In the genomic region with DNA sequence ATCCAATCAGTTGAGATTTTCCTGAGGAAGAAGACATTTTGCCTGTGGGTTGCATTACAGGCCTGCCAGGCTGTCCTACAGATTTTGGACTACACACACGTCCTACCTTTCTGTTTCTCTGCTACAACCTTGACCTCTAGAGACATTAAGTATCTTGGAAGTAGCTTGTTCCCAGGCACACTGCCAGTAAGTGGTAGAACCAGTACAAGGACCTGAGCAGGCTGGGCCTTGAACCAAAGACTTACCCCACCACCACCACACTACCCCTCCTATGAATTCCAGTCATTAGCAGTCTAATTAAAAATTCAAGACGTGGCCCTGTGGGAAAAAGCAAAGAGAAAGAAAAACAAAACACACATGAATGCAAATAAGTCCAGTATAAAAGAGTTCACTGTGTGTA, we compare ENCODE assay signal across 17 cellular contexts.
DNase-seq lines count a peak whose midpoint lies in the region; ATAC-seq, FAIRE-seq and TF ChIP-seq lines count a peak whose summit lies in the region.
"Had no signal": no experiment of that assay in that cellular context is flagged by ENCODE, and none has a peak within 500 bp of the region (broad histone marks: within the 10 kb centered on the region; RNA-seq: fewer than 3 reads in every experiment).

No MANE protein-coding gene starts in this region.

- H3K36me3 ChIP-seq in kidney (ENCODE audit: control insufficient read depth in 1 of 2, insufficient read depth in 2 of 2, low read length in 2 of 2), result no peaks in the 10 kb centered on the region
- H3K36me3 ChIP-seq in A673 (ENCODE audit: insufficient read depth, low read length, poor library complexity, severe bottlenecking), result no peaks in the 10 kb centered on the region
- H3K36me3 ChIP-seq: tibial artery had no signal

- no peak overlapping the region for H3K27ac Mint-ChIP-seq in activated CD4-positive, alpha-beta T cell treated with anti-CD3 and anti-CD28 coated beads, Interleukin-2, amount 10 ng/mL, durations not matched to agents 24 days and 14 days
- H3K27ac Mint-ChIP-seq in activated T-helper 1 cell treated with anti-CD3 and anti-CD28 coated beads, Interleukin-12 subunit alpha, Interleukin-12 subunit beta, Interleukin-2, Interleukin-4 antibody, amounts not matched to agents 30 ng/mL and 10 ng/mL and 1 ng/mL, durations not matched to agents 14 hours and 24 hours and 36 hours, result peak overlapping the region; percentile 68
- H3K27ac Mint-ChIP-seq in stimulated activated effector memory CD8-positive, alpha-beta T cell treated with anti-CD3 and anti-CD28 coated beads, Interleukin-12 subunit alpha, Interleukin-12 subunit beta, amount 100 ng/mL, for 72 hours, result peak overlapping the region; percentile 87
- H3K27ac Mint-ChIP-seq: activated naive CD4-positive, alpha-beta T cell treated with anti-CD3 and anti-CD28 coated beads, Interleukin-2, amount 50 U/mL, for 24 hours; progenitor cell of endocrine pancreas had no signal

- no peak overlapping the region for H3K4me3 ChIP-seq in kidney (ENCODE audit: low read length in 2 of 2)
- no peak overlapping the region for H3K4me3 ChIP-seq in A673 (ENCODE audit: low read depth, low read length, poor library complexity, severe bottlenecking)
- H3K4me3 ChIP-seq: A549, tibial artery had no signal

- CTCF ChIA-PET in A673 (lab: Charles Lee), result no interaction called here

- peaks cover 15% of the 10 kb centered on the region for H3K4me1 Mint-ChIP-seq in activated CD4-positive, alpha-beta T cell treated with anti-CD3 and anti-CD28 coated beads, Interleukin-2, amount 10 ng/mL, durations not matched to agents 24 days and 14 days
- H3K4me1 Mint-ChIP-seq in activated T-helper 1 cell treated with anti-CD3 and anti-CD28 coated beads, Interleukin-12 subunit alpha, Interleukin-12 subunit beta, Interleukin-2, Interleukin-4 antibody, amounts not matched to agents 30 ng/mL and 10 ng/mL and 1 ng/mL, durations not matched to agents 14 hours and 24 hours and 36 hours (ENCODE audit: low read depth), result peaks cover 31% of the 10 kb centered on the region
- peaks cover 32% of the 10 kb centered on the region for H3K4me1 Mint-ChIP-seq in stimulated activated effector memory CD8-positive, alpha-beta T cell treated with anti-CD3 and anti-CD28 coated beads, Interleukin-12 subunit alpha, Interleukin-12 subunit beta, amount 100 ng/mL, for 72 hours

- H3K4me1 ChIP-seq in kidney (ENCODE audit: control insufficient read depth in 1 of 2, insufficient read depth in 1 of 2, low read depth in 1 of 2, low read length in 2 of 2) (peaks cover 0 to 7% of the 10 kb centered on the region in 2 donors), A673 (ENCODE audit: insufficient read depth, low read length, poor library complexity, severe bottlenecking) (no peaks in the 10 kb centered on the region)
- H3K4me1 ChIP-seq: A549, tibial artery had no signal

- TF ChIP-seq CTCF in kidney (IDR thresholded peaks at IDR 0.05; ENCODE audit: borderline replicate concordance, extremely low read depth, insufficient read depth), result no peak
- TF ChIP-seq CTCF in A673 (conservative IDR thresholded peaks at IDR 0.05; ENCODE audit: low read depth, low read length), result no peak

- H3K9me3 Mint-ChIP-seq in activated CD4-positive, alpha-beta T cell treated with anti-CD3 and anti-CD28 coated beads, Interleukin-2, amount 10 ng/mL, durations not matched to agents 24 days and 14 days, result no peaks in the 10 kb centered on the region
- no peaks in the 10 kb centered on the region for H3K9me3 Mint-ChIP-seq in activated T-helper 1 cell treated with anti-CD3 and anti-CD28 coated beads, Interleukin-12 subunit alpha, Interleukin-12 subunit beta, Interleukin-2, Interleukin-4 antibody, amounts not matched to agents 30 ng/mL and 10 ng/mL and 1 ng/mL, durations not matched to agents 14 hours and 24 hours and 36 hours
- H3K9me3 Mint-ChIP-seq in stimulated activated effector memory CD8-positive, alpha-beta T cell treated with anti-CD3 and anti-CD28 coated beads, Interleukin-12 subunit alpha, Interleukin-12 subunit beta, amount 100 ng/mL, for 72 hours, result no peaks in the 10 kb centered on the region
- H3K9me3 Mint-ChIP-seq: activated naive CD4-positive, alpha-beta T cell treated with anti-CD3 and anti-CD28 coated beads, Interleukin-2, amount 50 U/mL, for 24 hours had no signal

- H3K27ac ChIP-seq in kidney (ENCODE audit: low read depth in 2 of 2, low read length in 2 of 2), result no peak overlapping the region
- H3K27ac ChIP-seq in A673 (ENCODE audit: low read depth, low read length, poor library complexity, severe bottlenecking), result no peak overlapping the region
- H3K27ac ChIP-seq: A549, tibial artery had no signal

- H3K4me3 Mint-ChIP-seq in activated CD4-positive, alpha-beta T cell treated with anti-CD3 and anti-CD28 coated beads, Interleukin-2, amount 10 ng/mL, durations not matched to agents 24 days and 14 days, result no peak overlapping the region
- peak overlapping the region; percentile 49 for H3K4me3 Mint-ChIP-seq in activated T-helper 1 cell treated with anti-CD3 and anti-CD28 coated beads, Interleukin-12 subunit alpha, Interleukin-12 subunit beta, Interleukin-2, Interleukin-4 antibody, amounts not matched to agents 30 ng/mL and 10 ng/mL and 1 ng/mL, durations not matched to agents 14 hours and 24 hours and 36 hours
- H3K4me3 Mint-ChIP-seq in stimulated activated effector memory CD8-positive, alpha-beta T cell treated with anti-CD3 and anti-CD28 coated beads, Interleukin-12 subunit alpha, Interleukin-12 subunit beta, amount 100 ng/mL, for 72 hours, result peak overlapping the region; percentile 80
- H3K4me3 Mint-ChIP-seq: activated naive CD4-positive, alpha-beta T cell treated with anti-CD3 and anti-CD28 coated beads, Interleukin-2, amount 50 U/mL, for 24 hours had no signal

- peak; percentile 47 for DNase-seq in activated CD4-positive, alpha-beta T cell treated with anti-CD3 and anti-CD28 coated beads, Interleukin-2, amount 10 ng/mL, durations not matched to agents 24 days and 14 days
- no peak for DNase-seq in activated CD4-positive, alpha-beta T cell treated with anti-CD3 and anti-CD28 coated beads for 48 hours
- no peak for DNase-seq in activated T-helper 1 cell treated with anti-CD3 and anti-CD28 coated beads, Interleukin-12 subunit alpha, Interleukin-12 subunit beta, Interleukin-2, Interleukin-4 antibody, amounts not matched to agents 30 ng/mL and 10 ng/mL and 1 ng/mL, durations not matched to agents 14 hours and 24 hours and 36 hours (ENCODE audit: low spot score)
- DNase-seq in kidney, result peak; percentile 37
- no peak for DNase-seq in stimulated activated effector memory CD8-positive, alpha-beta T cell treated with anti-CD3 and anti-CD28 coated beads, Interleukin-12 subunit alpha, Interleukin-12 subunit beta, amount 100 ng/mL, for 72 hours (ENCODE audit: low spot score in 2 of 2)
- DNase-seq in A673 (ENCODE audit: low spot score), result no peak
- DNase-seq: central memory CD4-positive, alpha-beta T cell; NCI-H2171; tibial artery had no signal

- POLR2A ChIA-PET in A673 (lab: Charles Lee; ENCODE audit: low non-redundant PET), result interaction anchor here (0.6 kb wide), 1 partner anchor 73 kb away, joined by 7 read pairs; no protein-coding TSS in a partner anchor

- no peaks in the 10 kb centered on the region for H3K36me3 Mint-ChIP-seq in activated CD4-positive, alpha-beta T cell treated with anti-CD3 and anti-CD28 coated beads, Interleukin-2, amount 10 ng/mL, durations not matched to agents 24 days and 14 days (ENCODE audit: low read depth)
- H3K36me3 Mint-ChIP-seq in activated T-helper 1 cell treated with anti-CD3 and anti-CD28 coated beads, Interleukin-12 subunit alpha, Interleukin-12 subunit beta, Interleukin-2, Interleukin-4 antibody, amounts not matched to agents 30 ng/mL and 10 ng/mL and 1 ng/mL, durations not matched to agents 14 hours and 24 hours and 36 hours (ENCODE audit: low read depth), result no peaks in the 10 kb centered on the region
- H3K36me3 Mint-ChIP-seq in stimulated activated effector memory CD8-positive, alpha-beta T cell treated with anti-CD3 and anti-CD28 coated beads, Interleukin-12 subunit alpha, Interleukin-12 subunit beta, amount 100 ng/mL, for 72 hours, result peaks cover 7% of the 10 kb centered on the region
- H3K36me3 Mint-ChIP-seq: activated naive CD4-positive, alpha-beta T cell treated with anti-CD3 and anti-CD28 coated beads, Interleukin-2, amount 50 U/mL, for 24 hours had no signal

- no peaks in the 10 kb centered on the region for H3K27me3 ChIP-seq in A673 (replicated peaks; ENCODE audit: insufficient read depth, low read depth, low read length, poor library complexity)
- H3K27me3 ChIP-seq: tibial artery had no signal

- H3K27me3 Mint-ChIP-seq in activated CD4-positive, alpha-beta T cell treated with anti-CD3 and anti-CD28 coated beads, Interleukin-2, amount 10 ng/mL, durations not matched to agents 24 days and 14 days, result no peaks in the 10 kb centered on the region
- H3K27me3 Mint-ChIP-seq in activated T-helper 1 cell treated with anti-CD3 and anti-CD28 coated beads, Interleukin-12 subunit alpha, Interleukin-12 subunit beta, Interleukin-2, Interleukin-4 antibody, amounts not matched to agents 30 ng/mL and 10 ng/mL and 1 ng/mL, durations not matched to agents 14 hours and 24 hours and 36 hours (ENCODE audit: insufficient read depth), result no peaks in the 10 kb centered on the region
- H3K27me3 Mint-ChIP-seq: activated naive CD4-positive, alpha-beta T cell treated with anti-CD3 and anti-CD28 coated beads, Interleukin-2, amount 50 U/mL, for 24 hours; progenitor cell of endocrine pancreas had no signal

- H3K9me3 ChIP-seq in kidney (ENCODE audit: control insufficient read depth in 1 of 2, low read length in 2 of 2) (no peaks in the 10 kb centered on the region), A673 (ENCODE audit: low read depth, low read length, poor library complexity, severe bottlenecking) (no peaks in the 10 kb centered on the region)
- H3K9me3 ChIP-seq: A549, tibial artery had no signal

- no TSS peak for BruUV-seq in A673 (replicated peaks; lab: Mats Ljungman, UMichigan)

- intact Hi-C loops in activated CD4-positive, alpha-beta T cell treated with anti-CD3 and anti-CD28 coated beads, Interleukin-2, amount 10 ng/mL, durations not matched to agents 24 days and 14 days (cut with micrococcal nuclease), result loop anchor here (1.0 to 5.0 kb wide), 2 partner anchors 12 to 71 kb away; no protein-coding TSS in a partner anchor
- intact Hi-C loops in activated T-helper 1 cell treated with anti-CD3 and anti-CD28 coated beads, Interleukin-12 subunit alpha, Interleukin-12 subunit beta, Interleukin-2, Interleukin-4 antibody, amounts not matched to agents 30 ng/mL and 10 ng/mL and 1 ng/mL, durations not matched to agents 14 hours and 24 hours and 36 hours (cut with micrococcal nuclease), result loop anchor here (1.0 to 10.0 kb wide), 6 partner anchors 12 to 954 kb away; partner anchors contain the start of genes CMAS and ST8SIA1
- intact Hi-C loops in kidney (cut with DNase I), result no loop called here
- intact Hi-C loops in A673 (cut with micrococcal nuclease; ENCODE audit: unreplicated experiment), result no loop called here

- FAIRE-seq in kidney (lab: Jason Lieb, UNC), result no peak
- FAIRE-seq: A549, endometrium, H1 had no signal

- ATAC-seq in stimulated activated effector memory CD8-positive, alpha-beta T cell treated with anti-CD3 and anti-CD28 coated beads, Interleukin-12 subunit alpha, Interleukin-12 subunit beta, amount 100 ng/mL, for 72 hours, result no peak
- ATAC-seq in HG02884 (IDR thresholded peaks at IDR 0.05; ENCODE audit: unreplicated experiment) (no peak), GM19452 (IDR thresholded peaks at IDR 0.05; ENCODE audit: unreplicated experiment) (no peak)
- ATAC-seq: A549, Right ventricle myocardium inferior had no signal

- H3K9ac ChIP-seq in kidney (ENCODE audit: low read length in 2 of 2), result no peak overlapping the region

Comparison
In these comparisons a context has a peak if more than half of its experiments do, and no peak if none do; other contexts are left out.
1. DNase-seq: peak in activated CD4-positive, alpha-beta T cell treated with anti-CD3 and anti-CD28 coated beads, Interleukin-2, amount 10 ng/mL, durations not matched to agents 24 days and 14 days (single experiment) and kidney (single experiment); none in activated CD4-positive, alpha-beta T cell treated with anti-CD3 and anti-CD28 coated beads for 48 hours (single experiment), activated T-helper 1 cell treated with anti-CD3 and anti-CD28 coated beads, Interleukin-12 subunit alpha, Interleukin-12 subunit beta, Interleukin-2, Interleukin-4 antibody, amounts not matched to agents 30 ng/mL and 10 ng/mL and 1 ng/mL, durations not matched to agents 14 hours and 24 hours and 36 hours (single experiment), stimulated activated effector memory CD8-positive, alpha-beta T cell treated with anti-CD3 and anti-CD28 coated beads, Interleukin-12 subunit alpha, Interleukin-12 subunit beta, amount 100 ng/mL, for 72 hours (0 of 2) and A673 (single experiment).
2. intact Hi-C loops: an anchor here in activated CD4-positive, alpha-beta T cell treated with anti-CD3 and anti-CD28 coated beads, Interleukin-2, amount 10 ng/mL, durations not matched to agents 24 days and 14 days (1.0 to 5.0 kb wide) and activated T-helper 1 cell treated with anti-CD3 and anti-CD28 coated beads, Interleukin-12 subunit alpha, Interleukin-12 subunit beta, Interleukin-2, Interleukin-4 antibody, amounts not matched to agents 30 ng/mL and 10 ng/mL and 1 ng/mL, durations not matched to agents 14 hours and 24 hours and 36 hours (1.0 to 10.0 kb wide); none called in kidney and A673.